8 cellular contexts compared by ENCODE assay signal in the genomic region with DNA sequence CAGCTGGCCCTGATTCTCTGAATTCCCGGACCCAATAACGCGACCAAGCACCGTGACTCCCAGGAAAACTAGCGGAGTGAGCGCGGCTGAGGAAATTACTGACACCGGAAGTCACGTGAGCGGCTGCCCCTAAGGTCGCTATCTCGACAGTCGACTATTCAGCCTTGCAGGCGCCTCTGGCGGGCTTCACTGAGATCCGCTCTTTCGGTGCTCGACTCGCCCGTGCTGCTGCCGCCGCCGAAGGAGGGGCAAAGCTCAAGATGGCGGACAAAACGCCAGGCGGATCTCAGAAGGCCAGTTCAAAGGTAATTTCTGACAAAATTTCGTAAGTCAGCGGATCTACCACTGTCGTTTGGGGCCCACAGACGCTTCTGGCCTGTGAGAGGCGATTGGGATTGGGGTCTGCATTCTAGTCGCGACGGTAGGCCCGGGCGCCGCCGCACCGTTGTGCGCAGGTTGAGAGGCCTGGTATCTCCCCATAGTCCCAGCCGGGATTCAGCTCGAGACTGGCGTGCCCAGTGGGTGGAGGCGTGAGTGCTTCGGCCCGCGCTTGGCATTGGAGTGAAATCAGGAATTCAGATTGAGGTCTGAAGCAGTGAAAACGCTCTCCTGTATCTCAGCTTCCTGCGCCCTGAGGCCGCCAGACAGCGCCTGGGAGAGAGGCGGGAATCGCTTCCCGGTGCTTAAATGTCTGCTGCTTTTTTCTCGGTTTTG. TPM values are rescaled to one million over a fixed set of nuclear protein-coding genes. Genes with fewer than 3 reads are reported as not detected.
DNase-seq lines count a peak whose midpoint lies in the region; ATAC-seq, FAIRE-seq and TF ChIP-seq lines count a peak whose summit lies in the region.

A gene (plus strand): TSS at position 202 of the 714 bp plus-strand sequence. CDS start 59 bp downstream, at position 261.

- peaks cover 48% of the 10 kb centered on the region for H3K4me1 ChIP-seq in psoas muscle

- peak; percentile 83 to 88 for DNase-seq in NCI-H187 (lab: John Stamatoyannopoulos, UW)
- peak; percentile 72 to 98 (median 86) for DNase-seq in T-helper 2 cell
- peak; percentile 96 for DNase-seq in left ventricle myocardium superior
- DNase-seq in psoas muscle = peak; percentile 96 to 98
- peak; percentile 93 for DNase-seq in urothelium cell line (ENCODE audit: low spot score)

- peak; percentile 17 for FAIRE-seq in urothelium cell line (lab: Jason Lieb, UNC)

- TF ChIP-seq CTCF in psoas muscle (IDR thresholded peaks at IDR 0.05) = no peak

- no peaks in the 10 kb centered on the region for H3K27me3 ChIP-seq in psoas muscle (ENCODE audit: insufficient read depth in 3 of 3, low read length in 2 of 3)

- intact Hi-C loops in left ventricle myocardium superior (cut with micrococcal nuclease) = no loop called here
- intact Hi-C loops in psoas muscle (cut with DNase I) = loop anchor here (5.0 kb wide), 1 partner anchor 424 kb away; a partner anchor contains a TSS

- ATAC-seq in GM18498 (IDR thresholded peaks at IDR 0.05; ENCODE audit: unreplicated experiment) = peak; percentile 90
- ATAC-seq in HG02938 (IDR thresholded peaks at IDR 0.05; ENCODE audit: unreplicated experiment) = peak; percentile 77
- peak; percentile 95 for ATAC-seq in left ventricle myocardium superior
- ATAC-seq in psoas muscle = peak; percentile 95 to 97 (median 96)

- WGBS in psoas muscle, 3 donors = 0 to 1% (median 1%) methylated on average over 55 of the region's 55 CpGs

- H3K4me3 ChIP-seq in psoas muscle = peak within 1 kb of the TSS; percentile 94

- H3K27ac ChIP-seq in angular gyrus (ENCODE audit: low read depth, low read length) = peak within 1 kb of the TSS; percentile 80
- peak within 1 kb of the TSS; percentile 86 for H3K27ac ChIP-seq in psoas muscle

- H3K36me3 ChIP-seq in psoas muscle (ENCODE audit: insufficient read depth in 1 of 2, low read depth in 1 of 2) = no peaks in the 10 kb centered on the region

- H3K9me3 ChIP-seq in psoas muscle = no peaks in the 10 kb centered on the region

RNA-seq across cellular contexts. Expression of the gene that starts here (rescaled TPM):
- total RNA-seq in left ventricle myocardium superior = 40.4 TPM
- total RNA-seq in psoas muscle = 10 to 100 TPM; 39.8 to 69.3 (median 53.3) TPM
- polyA plus RNA-seq in psoas muscle = 10 to 100 TPM; 20.5 to 32.3 (median 25.7) TPM

Comparison
In these comparisons a context has a peak if more than half of its experiments do, and no peak if none do; other contexts are left out.
1. Peak in every context shown above with its lines: DNase-seq, ATAC-seq, H3K4me3 ChIP-seq and H3K27ac ChIP-seq.